In genomic region chr5:126812199-126812570, GRCh38 we compare ENCODE assay signal across 10 cellular contexts. TPM values are rescaled to one million over a fixed set of nuclear protein-coding genes. Genes with fewer than 3 reads are reported as not detected.
DNase-seq lines count a peak whose midpoint lies in the region; ATAC-seq and TF ChIP-seq lines count a peak whose summit lies in the region.
"Had no signal": no experiment of that assay in that cellular context is flagged by ENCODE, and none has a peak within 500 bp of the region (broad histone marks: within the 10 kb centered on the region; RNA-seq: fewer than 3 reads in every experiment).

No MANE protein-coding gene starts in this region.

- H3K36me3 ChIP-seq in cardiac muscle cell (peaks cover 22% of the 10 kb centered on the region), right lobe of liver (no peaks in the 10 kb centered on the region), upper lobe of left lung (no peaks in the 10 kb centered on the region)

- H3K27ac ChIP-seq in cardiac muscle cell = peak overlapping the region; percentile 69
- peak overlapping the region; percentile 12 to 49 (median 45) for H3K27ac ChIP-seq in right lobe of liver
- peak overlapping the region; percentile 74 to 85 (median 76) for H3K27ac ChIP-seq in upper lobe of left lung

- POLR2A ChIA-PET in activated B cell treated with CpG ODN at 0.5 μM for 24 hours (lab: Charles Lee) = interaction anchor here (0.8 to 1.6 kb wide), 3 partner anchors 34 to 219 kb away, joined by 3 to 4 read pairs (median 3); no protein-coding TSS in a partner anchor

- no peak for TF ChIP-seq CTCF in cardiac muscle cell (IDR thresholded peaks at IDR 0.05; ENCODE audit: low read depth, low read length)
- TF ChIP-seq CTCF in activated B cell treated with CpG ODN at 0.5 μM for 24 hours (IDR thresholded peaks at IDR 0.05) = no peak
- no peak for TF ChIP-seq CTCF in right lobe of liver (IDR thresholded peaks at IDR 0.05)
- TF ChIP-seq CTCF in upper lobe of left lung (IDR thresholded peaks at IDR 0.05) = no peak
- TF ChIP-seq CTCF in nephron progenitor cell (IDR thresholded peaks at IDR 0.05) = no peak

- DNase-seq in cardiac muscle cell (ENCODE audit: low read depth in 1 of 2, low spot score in 1 of 2) = peak in 1 of 2 donors; percentile 25
- no peak for DNase-seq in Right ventricle myocardium inferior (ENCODE audit: missing footprints)
- no peak for DNase-seq in activated B cell treated with CpG ODN at 0.5 μM for 24 hours
- no peak for DNase-seq in right lobe of liver
- no peak for DNase-seq in upper lobe of left lung
- DNase-seq in KG1 (lab: John Stamatoyannopoulos, UW) = no peak
- DNase-seq in NCI-H1105 treated with DMSO at 0.1 percent for 48 hours (lab: John Stamatoyannopoulos, UW) = no peak
- no peak for DNase-seq in nephron progenitor cell
- DNase-seq: Karpas-422, NCI-H2081 treated with DMSO at 0.1 percent for 48 hours had no signal

- H3K4me3 ChIP-seq in cardiac muscle cell (no peak overlapping the region), right lobe of liver (no peak overlapping the region), upper lobe of left lung (no peak overlapping the region)

- CTCF ChIA-PET in activated B cell treated with CpG ODN at 0.5 μM for 24 hours (lab: Charles Lee) = interaction anchor here (2.6 to 5.2 kb wide), 2 partner anchors 10 to 135 kb away, joined by 13 to 32 read pairs; no protein-coding TSS in a partner anchor

- WGBS in right lobe of liver (ENCODE audit: insufficient coverage, low coverage, low lambda C conversion rate, missing lambda C conversion rate) = 60% methylated on average over 4 of the region's 4 CpGs
- whole genome bisulfite sequencing in upper lobe of left lung, 2 donors = 70 to 81% methylated on average over 4 of the region's 4 CpGs

- ATAC-seq in Right ventricle myocardium inferior = no peak
- no peak for ATAC-seq in activated B cell treated with CpG ODN at 0.5 μM for 24 hours (ENCODE audit: low read depth)
- no peak for ATAC-seq in right lobe of liver
- ATAC-seq in upper lobe of left lung (ENCODE audit: low FRiP score in 2 of 2) = no peak

- H3K27me3 ChIP-seq in cardiac muscle cell (no peaks in the 10 kb centered on the region), right lobe of liver (no peaks in the 10 kb centered on the region), upper lobe of left lung (no peaks in the 10 kb centered on the region)

- H3K9me3 ChIP-seq in cardiac muscle cell (ENCODE audit: low read depth) (no peaks in the 10 kb centered on the region), right lobe of liver (no peaks in the 10 kb centered on the region), upper lobe of left lung (no peaks in the 10 kb centered on the region)

- H3K4me1 Mint-ChIP-seq in activated B cell treated with CpG ODN at 0.5 μM for 24 hours (peaks cover 41% of the 10 kb centered on the region), nephron progenitor cell (no peaks in the 10 kb centered on the region)

- H3K27ac Mint-ChIP-seq in activated B cell treated with CpG ODN at 0.5 μM for 24 hours (peak overlapping the region; percentile 77), nephron progenitor cell (no peak overlapping the region)

- no peak for TF ChIP-seq POLR2A in right lobe of liver (IDR thresholded peaks at IDR 0.05)
- TF ChIP-seq POLR2A in upper lobe of left lung (IDR thresholded peaks at IDR 0.05) = no peak

- H3K27me3 Mint-ChIP-seq in activated B cell treated with CpG ODN at 0.5 μM for 24 hours (no peaks in the 10 kb centered on the region), nephron progenitor cell (ENCODE audit: low read depth, poor library complexity) (no peaks in the 10 kb centered on the region)

- H3K9me3 Mint-ChIP-seq in activated B cell treated with CpG ODN at 0.5 μM for 24 hours = no peaks in the 10 kb centered on the region
- H3K9me3 Mint-ChIP-seq in nephron progenitor cell = no peaks in the 10 kb centered on the region

- H3K4me3 Mint-ChIP-seq in activated B cell treated with CpG ODN at 0.5 μM for 24 hours (peak overlapping the region; percentile 29), nephron progenitor cell (no peak overlapping the region)

- H3K36me3 Mint-ChIP-seq in activated B cell treated with CpG ODN at 0.5 μM for 24 hours (ENCODE audit: low read depth) = peaks cover 45% of the 10 kb centered on the region
- peaks cover 76% of the 10 kb centered on the region for H3K36me3 Mint-ChIP-seq in nephron progenitor cell (ENCODE audit: low read depth)

- H3K4me1 ChIP-seq in cardiac muscle cell (ENCODE audit: low read depth) = peaks cover 15% of the 10 kb centered on the region
- no peaks in the 10 kb centered on the region for H3K4me1 ChIP-seq in right lobe of liver
- peaks cover 0 to 4% (median 4%) of the 10 kb centered on the region in 4 donors for H3K4me1 ChIP-seq in upper lobe of left lung

- intact Hi-C loops in Right ventricle myocardium inferior (cut with DNase I) = no loop called here
- intact Hi-C loops in activated B cell treated with CpG ODN at 0.5 μM for 24 hours (cut with micrococcal nuclease) = no loop called here
- intact Hi-C loops in right lobe of liver (cut with DNase I) = no loop called here

- no peak for TF ChIP-seq EP300 in upper lobe of left lung (IDR thresholded peaks at IDR 0.05)

RNA-seq across cellular contexts. Expression of gene LMNB1, which starts 35.2 kb away (rescaled TPM):
- total RNA-seq in cardiac muscle cell (115 and 186 TPM in 2 replicates), Right ventricle myocardium inferior (3.7 TPM), activated B cell treated with CpG ODN at 0.5 μM for 24 hours (34.7 and 35.7 TPM in 2 replicates), right lobe of liver (10 to 100 TPM in 1 of 6 experiments, 1 to 10 TPM in 5; 3.3 to 13.3 (median 7.1) TPM), upper lobe of left lung (10 to 100 TPM; 11.1 to 18.5 (median 15.9) TPM)
- polyA plus RNA-seq in cardiac muscle cell = 17.9 and 20.7 TPM in 2 replicates
